In the genomic region with DNA sequence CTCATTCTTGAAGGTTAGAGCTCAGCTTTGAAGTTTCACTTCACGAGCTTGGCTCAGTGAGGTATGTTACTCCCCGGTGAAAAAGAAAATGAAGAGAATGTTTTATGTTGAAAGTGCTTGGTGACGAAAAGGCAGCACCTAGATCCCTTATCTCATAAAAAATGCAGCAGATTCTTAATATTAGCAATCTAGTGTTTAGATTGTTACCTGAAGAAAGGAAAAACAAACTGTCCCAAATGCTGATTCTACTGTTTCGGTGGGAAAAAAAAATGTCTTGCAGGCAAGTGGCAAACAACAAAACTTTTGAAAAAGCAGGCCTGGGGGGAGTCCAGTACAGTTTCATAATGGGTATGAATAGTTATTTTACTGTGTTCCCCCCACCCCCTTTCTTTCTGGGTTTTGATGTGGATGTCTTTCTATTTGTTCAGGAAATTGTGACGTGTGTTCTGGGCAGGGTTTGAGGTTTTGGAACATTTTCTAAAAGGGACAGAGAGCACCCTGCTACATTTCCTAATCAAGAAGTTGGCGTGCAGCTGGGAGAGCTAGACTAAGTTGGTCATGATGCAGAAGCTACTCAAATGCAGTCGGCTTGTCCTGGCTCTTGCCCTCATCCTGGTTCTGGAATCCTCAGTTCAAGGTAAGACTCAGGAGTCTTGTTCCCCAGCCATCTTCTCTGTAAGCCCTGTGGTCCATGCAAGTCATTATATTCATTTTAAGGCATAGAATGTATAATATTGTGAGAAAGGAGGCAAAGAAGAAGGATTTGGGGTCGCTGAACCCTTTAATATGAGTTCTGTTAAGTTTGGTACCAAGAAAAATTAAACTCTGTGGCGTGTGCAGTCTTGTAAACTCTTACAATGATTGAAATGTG, we compare ENCODE assay signal across 8 cellular contexts. TPM values are rescaled to one million over a fixed set of nuclear protein-coding genes. Genes with fewer than 3 reads are reported as not detected.
DNase-seq lines count a peak whose midpoint lies in the region; ATAC-seq and TF ChIP-seq lines count a peak whose summit lies in the region.

A gene with protein sequence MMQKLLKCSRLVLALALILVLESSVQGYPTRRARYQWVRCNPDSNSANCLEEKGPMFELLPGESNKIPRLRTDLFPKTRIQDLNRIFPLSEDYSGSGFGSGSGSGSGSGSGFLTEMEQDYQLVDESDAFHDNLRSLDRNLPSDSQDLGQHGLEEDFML (plus strand): TSS at position 504 of the 871 bp plus-strand sequence. CDS start 55 bp downstream, at position 559.

- BruUV-seq in IMR-90 (replicated peaks; lab: Mats Ljungman, UMichigan) = no TSS peak

- DNase-seq in AG08396 (ENCODE audit: low spot score) (peak; percentile 64), IMR-90 (peak; percentile 62), COLO668 (lab: John Stamatoyannopoulos, UW; ENCODE audit: unreplicated experiment) (no peak)
- DNase-seq in activated CD4-positive, alpha-beta T cell treated with anti-CD3 and anti-CD28 coated beads, Interleukin-2, amount 50 U/mL, for 1 hour = peak; percentile 70
- DNase-seq in stimulated activated naive CD8-positive, alpha-beta T cell treated with anti-CD3 and anti-CD28 coated beads, Interleukin-15, Interleukin-2, amounts not matched to agents 100 U/mL and 50 U/mL, for 24 hours = peak; percentile 77

- peak within 1 kb of the TSS; percentile 52; the same call in 1 of the 2 replicates for H3K18ac ChIP-seq in IMR-90 (ENCODE audit: low read depth, low read length)

- H4K8ac ChIP-seq in IMR-90 (ENCODE audit: low read depth in 2 of 2, low read length in 2 of 2) = peak within 1 kb of the TSS; percentile 52 to 62; a peak in 3 of 4 replicates

- H2BK120ac ChIP-seq in IMR-90 (ENCODE audit: low read depth, low read length) = peak within 1 kb of the TSS; percentile 94

- H2BK5ac ChIP-seq in IMR-90 (ENCODE audit: low read depth, low read length, poor library complexity, severe bottlenecking) = peak within 1 kb of the TSS; percentile 69

- H2AK5ac ChIP-seq in IMR-90 (ENCODE audit: low read depth, low read length) = peak within 1 kb of the TSS; percentile 81

- no peak within 1 kb of the TSS; the same call in 1 of the 2 replicates for H3K27ac ChIP-seq in IMR-90 (ENCODE audit: insufficient read depth, low read length)
- peak within 1 kb of the TSS; percentile 87 to 88 for H3K27ac ChIP-seq in mucosa of rectum (ENCODE audit: low read depth in 2 of 2, low read length in 2 of 2)

- H2BK15ac ChIP-seq in IMR-90 (ENCODE audit: low read depth, low read length) = peak within 1 kb of the TSS; percentile 82; the same call in 2 of the 3 replicates

- POLR2A ChIA-PET in IMR-90 (lab: Charles Lee; ENCODE audit: unreplicated experiment) = interaction anchor here (0.6 kb wide), 1 partner anchor 22 kb away, joined by 3 read pairs; no protein-coding TSS in a partner anchor

- peak within 1 kb of the TSS; percentile 96 for H3K14ac ChIP-seq in IMR-90 (replicated peaks; ENCODE audit: low read depth, low read length)

- H3K27ac Mint-ChIP-seq in dendritic cell treated with granulocyte-macrophage colony-stimulating factor and Interleukin-4, amounts not matched to agents 40 ng/mL and 50 ng/mL, for 4 days = peak within 1 kb of the TSS; percentile 86

- H4K5ac ChIP-seq in IMR-90 (ENCODE audit: low read depth, low read length) = peak within 1 kb of the TSS; percentile 49; the same call in 1 of the 2 replicates

- WGBS in IMR-90 (ENCODE audit: extremely low coverage in 2 of 2, insufficient read length in 1 of 2), 2 experiments = 60% methylated on average over 1 of the region's 9 CpGs; no CpG with 5 or more reads in 1 of the 2 experiments

- H3K9me1 ChIP-seq in IMR-90 (ENCODE audit: insufficient read depth, low read length) = no peaks in the 10 kb centered on the region; the same call in 1 of the 2 replicates

- intact Hi-C loops in IMR-90 (cut with micrococcal nuclease) = no loop called here
- intact Hi-C loops in dendritic cell treated with granulocyte-macrophage colony-stimulating factor and Interleukin-4, amounts not matched to agents 40 ng/mL and 50 ng/mL, for 4 days (cut with micrococcal nuclease) = loop anchor here (1.0 kb wide), 2 partner anchors 27 to 37 kb away; no protein-coding TSS in a partner anchor

- peaks cover 51% of the 10 kb centered on the region for H3K4me1 Mint-ChIP-seq in dendritic cell treated with granulocyte-macrophage colony-stimulating factor and Interleukin-4, amounts not matched to agents 40 ng/mL and 50 ng/mL, for 4 days (ENCODE audit: low read depth)

- H3K56ac ChIP-seq in IMR-90 (ENCODE audit: extremely low read depth, insufficient read depth, low read length) = peak within 1 kb of the TSS; percentile 43; the same call in 1 of the 2 replicates

- H3K27me3 ChIP-seq in IMR-90 (ENCODE audit: control insufficient read depth, insufficient read depth, low read length) = no peaks in the 10 kb centered on the region
- peaks cover 0 to 2% of the 10 kb centered on the region in 2 donors for H3K27me3 ChIP-seq in mucosa of rectum (ENCODE audit: control insufficient read depth in 2 of 2, insufficient read depth in 2 of 2, low read length in 2 of 2)

- H3K9ac ChIP-seq in IMR-90 (ENCODE audit: low read depth, low read length) = no peak within 1 kb of the TSS
- H3K9ac ChIP-seq in mucosa of rectum (ENCODE audit: low read depth in 1 of 2, low read length in 2 of 2) = peak within 1 kb of the TSS; percentile 73 to 79

- H3K23ac ChIP-seq in IMR-90 (ENCODE audit: low read depth, low read length) = peak within 1 kb of the TSS; percentile 81

- no peaks in the 10 kb centered on the region for H4K20me1 ChIP-seq in IMR-90 (ENCODE audit: insufficient read depth, low read length)

- H3K27me3 Mint-ChIP-seq in dendritic cell treated with granulocyte-macrophage colony-stimulating factor and Interleukin-4, amounts not matched to agents 40 ng/mL and 50 ng/mL, for 4 days = no peaks in the 10 kb centered on the region

- H2BK20ac ChIP-seq in IMR-90 (ENCODE audit: low read depth, low read length) = peak within 1 kb of the TSS; percentile 91

- H3K4me1 ChIP-seq in IMR-90 (ENCODE audit: control insufficient read depth, insufficient read depth, low read length) (peaks cover 7% of the 10 kb centered on the region), mucosa of rectum (ENCODE audit: control insufficient read depth in 2 of 2, insufficient read depth in 2 of 2, low read length in 2 of 2) (peaks cover 3 to 6% of the 10 kb centered on the region in 2 donors)

- peak; percentile 57 for ATAC-seq in GM19455 (IDR thresholded peaks at IDR 0.05; ENCODE audit: unreplicated experiment)
- peak; percentile 28; the same call in 1 of the 2 replicates for ATAC-seq in IMR-90 (ENCODE audit: low read depth)
- ATAC-seq in stimulated activated naive CD8-positive, alpha-beta T cell treated with anti-CD3 and anti-CD28 coated beads, Interleukin-15, Interleukin-2, amounts not matched to agents 100 U/mL and 50 U/mL, for 24 hours = peak; percentile 67

- H3K4me3 Mint-ChIP-seq in dendritic cell treated with granulocyte-macrophage colony-stimulating factor and Interleukin-4, amounts not matched to agents 40 ng/mL and 50 ng/mL, for 4 days = peak within 1 kb of the TSS; percentile 81

- H4K91ac ChIP-seq in IMR-90 (ENCODE audit: insufficient read depth, low read depth, low read length) = peak within 1 kb of the TSS; percentile 84

- H3K4me3 ChIP-seq in IMR-90 (ENCODE audit: insufficient read depth, low read depth, low read length) (peak within 1 kb of the TSS; percentile 29; the same call in 1 of the 2 replicates), mucosa of rectum (ENCODE audit: low read length in 2 of 2) (peak within 1 kb of the TSS; percentile 68 to 83)

- H2AFZ ChIP-seq in IMR-90 (replicated peaks; ENCODE audit: low read length, poor library complexity) = peak within 1 kb of the TSS; percentile 0

- peak within 1 kb of the TSS; percentile 90 for H3K4ac ChIP-seq in IMR-90 (ENCODE audit: low read depth, low read length)

- TF ChIP-seq POLR2A in IMR-90 (IDR thresholded peaks at IDR 0.05; ENCODE audit: low read depth, low read length) = no peak

- H3K9me3 ChIP-seq in IMR-90 (ENCODE audit: control insufficient read depth, insufficient read depth, low read length) (no peaks in the 10 kb centered on the region), mucosa of rectum (ENCODE audit: control insufficient read depth in 2 of 2, low read length in 2 of 2) (no peaks in the 10 kb centered on the region)

- H3K36me3 ChIP-seq in IMR-90 (ENCODE audit: control insufficient read depth, insufficient read depth, low read length) (no peaks in the 10 kb centered on the region), mucosa of rectum (ENCODE audit: control insufficient read depth in 2 of 2, insufficient read depth in 2 of 2, low read length in 2 of 2) (no peaks in the 10 kb centered on the region)

- TF ChIP-seq RAD21 in IMR-90 (IDR thresholded peaks at IDR 0.05; ENCODE audit: low read length) = no peak

- H3K4me2 ChIP-seq in IMR-90 (ENCODE audit: low read depth, low read length) = peak within 1 kb of the TSS; percentile 29; the same call in 1 of the 2 replicates

- CTCF ChIA-PET in IMR-90 (lab: Yijun Ruan, JAX) = interaction anchor here (0.7 to 1.0 kb wide), 2 partner anchors 31 to 83 kb away, joined by 5 to 6 read pairs; no protein-coding TSS in a partner anchor

- H3K36me3 Mint-ChIP-seq in dendritic cell treated with granulocyte-macrophage colony-stimulating factor and Interleukin-4, amounts not matched to agents 40 ng/mL and 50 ng/mL, for 4 days (ENCODE audit: low read depth) = peaks cover 34% of the 10 kb centered on the region

- dilution Hi-C loops in IMR-90 (cut with HindIII; ENCODE audit: low sequenced_read_pairs, unreplicated experiment) = no loop called here

- 0 out of 4 replicates have a peak, but pooled peaks cover 0 to 6% of the 10 kb centered on the region in 2 experiments for H3K79me1 ChIP-seq in IMR-90 (ENCODE audit: low read depth in 1 of 2, low read length in 2 of 2)

- in situ Hi-C loops in IMR-90 (cut with MboI; ENCODE audit: low sequenced_read_pairs) = no loop called here

- TF ChIP-seq CTCF in IMR-90 (conservative IDR thresholded peaks at IDR 0.05; ENCODE audit: low read depth, low read length) = no peak

- no peaks in the 10 kb centered on the region for H3K9me3 Mint-ChIP-seq in dendritic cell treated with granulocyte-macrophage colony-stimulating factor and Interleukin-4, amounts not matched to agents 40 ng/mL and 50 ng/mL, for 4 days

- no peak within 1 kb of the TSS for H2AK9ac ChIP-seq in IMR-90 (replicated peaks; ENCODE audit: low read depth, low read length, poor library complexity)

TF ChIP-seq in IMR-90, 13 proteins besides CTCF, POLR2A, EP300 and RAD21:
- TF ChIP-seq RFX5 (IDR thresholded peaks at IDR 0.05; ENCODE audit: low read depth, low read length) = no peak
- TF ChIP-seq BHLHE40 (IDR thresholded peaks at IDR 0.05; ENCODE audit: low read depth, low read length) = no peak
- TF ChIP-seq MXI1 (IDR thresholded peaks at IDR 0.05; ENCODE audit: borderline replicate concordance, low read depth, low read length) = no peak

RNA-seq across cellular contexts. Expression of the gene that starts here (rescaled TPM):
- total RNA-seq in IMR-90 (2012; rRNA removed) = 41.4 and 46.4 TPM in 2 replicates
- polyA plus RNA-seq in IMR-90 (2012; rRNA removed) = 29.8 and 33.3 TPM in 2 replicates
- 12.4 and 25.7 TPM in 2 replicates for polyA plus RNA-seq in IMR-90 (2012; cell fraction: cytosol; rRNA removed)
- 2.0 and 10.7 TPM in 2 replicates for polyA plus RNA-seq in IMR-90 (2012; cell fraction: nucleus; rRNA removed; ENCODE audit: low replicate concordance)
